Comparison of ENCODE assay signal across 11 cellular contexts in genomic region chr10:44865289-44865671, GRCh38. TPM values are rescaled to one million over a fixed set of nuclear protein-coding genes. Genes with fewer than 3 reads are reported as not detected.
DNase-seq lines count a peak whose midpoint lies in the region; ATAC-seq and TF ChIP-seq lines count a peak whose summit lies in the region.
"Had no signal": no experiment of that assay in that cellular context is flagged by ENCODE, and none has a peak within 500 bp of the region (broad histone marks: within the 10 kb centered on the region; RNA-seq: fewer than 3 reads in every experiment).

No MANE protein-coding gene starts in this region.

- H3K27me3 ChIP-seq in H7 (ENCODE audit: control insufficient read depth, insufficient read depth, low read length) = peaks cover 19% of the 10 kb centered on the region

- no peak overlapping the region for H3K4me3 ChIP-seq in H7 (ENCODE audit: insufficient read depth, low read depth, low read length)

- peak overlapping the region; percentile 91 for H3K27ac ChIP-seq in VCaP

- TF ChIP-seq CTCF in VCaP (conservative IDR thresholded peaks at IDR 0.05) (no peak), glutamatergic neuron (IDR thresholded peaks at IDR 0.05; ENCODE audit: partially characterized antibody, unreplicated experiment) (no peak)

- H3K27ac Mint-ChIP-seq in glutamatergic neuron (ENCODE audit: unreplicated experiment) = peak overlapping the region; percentile 98
- H3K27ac Mint-ChIP-seq: activated T-helper 2 cell treated with anti-CD3 and anti-CD28 coated beads, Interferon-gamma antibody, Interleukin-2, Interleukin-4, amounts not matched to agents 10 μg/mL and 5 μg/mL and 100 μg/mL, durations not matched to agents 14 hours and 24 hours and 36 hours had no signal

- peak; percentile 76 for ATAC-seq in sciatic nerve
- no peak for ATAC-seq in GM21381 (IDR thresholded peaks at IDR 0.05; ENCODE audit: unreplicated experiment)

- H3K27me3 Mint-ChIP-seq in glutamatergic neuron (ENCODE audit: unreplicated experiment) = peaks cover 10% of the 10 kb centered on the region

- peaks cover 11% of the 10 kb centered on the region for H3K9me3 Mint-ChIP-seq in glutamatergic neuron (ENCODE audit: unreplicated experiment)
- H3K9me3 Mint-ChIP-seq: activated T-helper 2 cell treated with anti-CD3 and anti-CD28 coated beads, Interferon-gamma antibody, Interleukin-2, Interleukin-4, amounts not matched to agents 10 μg/mL and 5 μg/mL and 100 μg/mL, durations not matched to agents 14 hours and 24 hours and 36 hours had no signal

- H3K36me3 ChIP-seq in H7 (replicated peaks; ENCODE audit: control insufficient read depth, insufficient read depth, low read length) = no peaks in the 10 kb centered on the region

- intact Hi-C loops in sciatic nerve (cut with DNase I) = no loop called here

- H3K4me3 Mint-ChIP-seq in glutamatergic neuron (ENCODE audit: unreplicated experiment) = peak overlapping the region; percentile 65

- peaks cover 16% of the 10 kb centered on the region for H3K4me1 Mint-ChIP-seq in glutamatergic neuron (ENCODE audit: low read depth, unreplicated experiment)

- no peaks in the 10 kb centered on the region for H3K36me3 Mint-ChIP-seq in glutamatergic neuron (ENCODE audit: unreplicated experiment)

- peak; percentile 63 for DNase-seq in H7
- no peak for DNase-seq in glutamatergic neuron
- DNase-seq in sciatic nerve (ENCODE audit: low spot score) = peak; percentile 71
- DNase-seq in activated gamma-delta T cell (lab: John Stamatoyannopoulos, UW) = no peak
- no peak for DNase-seq in COLO668 (lab: John Stamatoyannopoulos, UW; ENCODE audit: unreplicated experiment)
- DNase-seq in NCI-H1417 (lab: John Stamatoyannopoulos, UW) = no peak

RNA-seq across cellular contexts. Expression of gene TMEM72, which starts 45.9 kb away (rescaled TPM):
- total RNA-seq in H7 (2014; rRNA removed; shearing (Covaris generic)) = not detected in 2 replicates
- not detected for total RNA-seq in glutamatergic neuron (ENCODE audit: unreplicated experiment)
- total RNA-seq in sciatic nerve = not detected
- total RNA-seq: activated T-helper 2 cell treated with anti-CD3 and anti-CD28 coated beads, Interferon-gamma antibody, Interleukin-2, Interleukin-4, amounts not matched to agents 10 μg/mL and 5 μg/mL and 100 μg/mL, durations not matched to agents 14 hours and 24 hours and 36 hours; G401; mononuclear cell had no signal

Comparison
In these comparisons a context has a peak if more than half of its experiments do, and no peak if none do; other contexts are left out.
1. DNase-seq: peak in H7 (single experiment) and sciatic nerve (single experiment); none in glutamatergic neuron (single experiment), activated gamma-delta T cell (single experiment), COLO668 (single experiment) and NCI-H1417 (0 of 3).